In the genomic region with DNA sequence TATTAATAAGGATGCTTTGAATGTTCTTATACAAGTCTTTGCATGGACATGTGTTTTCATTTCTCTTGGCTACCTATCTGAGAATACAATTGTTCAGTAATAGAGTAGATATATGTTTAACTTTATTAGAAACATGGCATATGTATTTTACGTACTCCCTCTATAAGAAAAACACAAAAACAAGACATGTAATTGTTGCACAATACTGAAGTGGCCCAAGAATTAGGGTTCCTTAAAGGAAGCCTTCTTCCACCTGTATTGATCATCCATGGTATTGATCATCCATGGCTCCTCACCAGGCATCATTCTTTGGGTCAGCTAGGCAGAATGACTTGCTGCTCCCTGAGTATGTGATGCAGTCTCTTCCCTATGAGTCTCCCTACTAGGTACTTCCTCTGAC, we compare ENCODE assay signal across 7 cellular contexts.
"Had no signal": no experiment of that assay in that cellular context is flagged by ENCODE, and none has a peak within 500 bp of the region (broad histone marks: within the 10 kb centered on the region; RNA-seq: fewer than 3 reads in every experiment).

No MANE protein-coding gene starts in this region.

- H3K27me3 Mint-ChIP-seq: IgD-negative memory B cell had no signal

- FAIRE-seq: HTR-8/SVneo had no signal

- DNase-seq: Karpas-422, KBM-7, KG1 had no signal

- H3K4me3 Mint-ChIP-seq: IgD-negative memory B cell had no signal

- H3K27ac ChIP-seq: HL-60, KMS-11 had no signal

- H3K27ac Mint-ChIP-seq: IgD-negative memory B cell had no signal

- H3K4me2 ChIP-seq: KMS-11 had no signal

- H3K9ac ChIP-seq: KMS-11 had no signal
